Comparison of ENCODE assay signal across 1 cellular context in genomic region chr1:67525053-67525760, GRCh38.
TF ChIP-seq lines count a peak whose summit lies in the region.

No MANE protein-coding gene starts in this region.

TF ChIP-seq in HepG2, 621 proteins besides CTCF, POLR2A, EP300 and RAD21 (continued from another document):
- TF ChIP-seq PAXIP1 (CRISPR knock-in tag; conservative IDR thresholded peaks at IDR 0.05) (peak; percentile 60), SAP130 (CRISPR knock-in tag; IDR thresholded peaks at IDR 0.05; ENCODE audit: low read depth) (peak; percentile 56), ZNF18 (CRISPR knock-in tag; IDR thresholded peaks at IDR 0.05; ENCODE audit: insufficient replicate concordance) (peak; percentile 98)
